In genomic region chr5:82560546-82560945, GRCh38 we compare ENCODE assay signal across 16 cellular contexts.
DNase-seq lines count a peak whose midpoint lies in the region; TF ChIP-seq lines count a peak whose summit lies in the region.
"Had no signal": no experiment of that assay in that cellular context is flagged by ENCODE, and none has a peak within 500 bp of the region (broad histone marks: within the 10 kb centered on the region; RNA-seq: fewer than 3 reads in every experiment).

No MANE protein-coding gene starts in this region.

- H3K4me3 ChIP-seq in thyroid gland (replicated peaks in 1 of 3) (no peak overlapping the region), A673 (ENCODE audit: low read depth, low read length, poor library complexity, severe bottlenecking) (no peak overlapping the region)

- intact Hi-C loops in thyroid gland (cut with DNase I) = no loop called here
- intact Hi-C loops in A673 (cut with micrococcal nuclease; ENCODE audit: unreplicated experiment) = no loop called here

- POLR2A ChIA-PET in A673 (lab: Charles Lee; ENCODE audit: low non-redundant PET) = no interaction called here

- H3K36me3 ChIP-seq in thyroid gland = no peaks in the 10 kb centered on the region
- H3K36me3 ChIP-seq in A673 (ENCODE audit: insufficient read depth, low read length, poor library complexity, severe bottlenecking) = no peaks in the 10 kb centered on the region

- no peaks in the 10 kb centered on the region for H3K27me3 Mint-ChIP-seq in chondrocyte (ENCODE audit: low read depth)

- H3K27ac ChIP-seq in thyroid gland (no peak overlapping the region), A673 (ENCODE audit: low read depth, low read length, poor library complexity, severe bottlenecking) (no peak overlapping the region)

- no peaks in the 10 kb centered on the region for H3K9me3 ChIP-seq in thyroid gland
- H3K9me3 ChIP-seq in A673 (ENCODE audit: low read depth, low read length, poor library complexity, severe bottlenecking) = no peaks in the 10 kb centered on the region
- H3K9me3 ChIP-seq: SK-N-SH had no signal

- DNase-seq in NCI-H524 (lab: John Stamatoyannopoulos, UW) = peak; percentile 4 to 12
- DNase-seq in NCI-H524 treated with DMSO at 0.1 percent for 48 hours (lab: John Stamatoyannopoulos, UW) = no peak
- peak; percentile 29 for DNase-seq in NCI-H345 treated with DMSO at 0.1 percent for 48 hours (lab: John Stamatoyannopoulos, UW; ENCODE audit: unreplicated experiment)
- DNase-seq in fibroblast of peridontal ligament (ENCODE audit: extremely low read depth) = peak; percentile 14
- DNase-seq in thyroid gland = peak; percentile 17 to 32
- DNase-seq in A673 (ENCODE audit: low spot score) = no peak
- no peak for DNase-seq in chondrocyte (ENCODE audit: low spot score)
- no peak for DNase-seq in HuH-7 (ENCODE audit: low spot score)
- DNase-seq: 8988T; CD8-positive, alpha-beta T cell; KBM-7; NCI-H2107; NCI-H526; NK-92 treated with Interleukin-12 subunit alpha and Interleukin-12 subunit beta, amount 100 ng/mL, for 24 hours; SHP77; SK-N-SH had no signal

- TF ChIP-seq CTCF in thyroid gland (IDR thresholded peaks at IDR 0.05) = no peak
- TF ChIP-seq CTCF in A673 (conservative IDR thresholded peaks at IDR 0.05; ENCODE audit: low read depth, low read length) = no peak
- no peak for TF ChIP-seq CTCF in chondrocyte (IDR thresholded peaks at IDR 0.05)

- CTCF ChIA-PET in A673 (lab: Charles Lee) = no interaction called here

- peaks cover 19% of the 10 kb centered on the region for H3K9me3 Mint-ChIP-seq in chondrocyte (ENCODE audit: low read depth)

- peaks cover 8% of the 10 kb centered on the region for H3K36me3 Mint-ChIP-seq in chondrocyte (ENCODE audit: low read depth)
- H3K36me3 Mint-ChIP-seq: CD8-positive, alpha-beta T cell had no signal

- H3K4me1 ChIP-seq in thyroid gland (peaks cover 0 to 5% of the 10 kb centered on the region in 2 donors), A673 (ENCODE audit: insufficient read depth, low read length, poor library complexity, severe bottlenecking) (peaks cover 3% of the 10 kb centered on the region)

- peaks cover 8% of the 10 kb centered on the region for H3K4me1 Mint-ChIP-seq in chondrocyte (ENCODE audit: low read depth)

- H3K27ac Mint-ChIP-seq in chondrocyte (ENCODE audit: unreplicated experiment) = no peak overlapping the region
- H3K27ac Mint-ChIP-seq: CD8-positive, alpha-beta T cell had no signal

- 29 to 35% methylated on average over 5 of the region's 5 CpGs for WGBS in thyroid gland, 2 donors

- no peaks in the 10 kb centered on the region for H3K27me3 ChIP-seq in thyroid gland
- no peaks in the 10 kb centered on the region for H3K27me3 ChIP-seq in A673 (replicated peaks; ENCODE audit: insufficient read depth, low read depth, low read length, poor library complexity)

- BruUV-seq in A673 (replicated peaks; lab: Mats Ljungman, UMichigan) = no TSS peak

- no peak for TF ChIP-seq POLR2A in thyroid gland (IDR thresholded peaks at IDR 0.05)

- H3K4me3 Mint-ChIP-seq in chondrocyte (ENCODE audit: unreplicated experiment) = no peak overlapping the region
- H3K4me3 Mint-ChIP-seq: CD8-positive, alpha-beta T cell had no signal

Comparison
In these comparisons a context has a peak if more than half of its experiments do, and no peak if none do; other contexts are left out.
1. DNase-seq: peak in NCI-H524 (2 of 2), NCI-H345 treated with DMSO at 0.1 percent for 48 hours (single experiment), fibroblast of peridontal ligament (single experiment) and thyroid gland (2 of 2); none in NCI-H524 treated with DMSO at 0.1 percent for 48 hours (single experiment), A673 (single experiment), chondrocyte (single experiment) and HuH-7 (single experiment).